In genomic region chr3:114846779-114847178, GRCh38 we compare ENCODE assay signal across 1 cellular context.
TF ChIP-seq lines count a peak whose summit lies in the region.

No MANE protein-coding gene starts in this region.

TF ChIP-seq in IMR-90, 13 proteins besides CTCF, POLR2A, EP300 and RAD21:
- TF ChIP-seq MAFK (IDR thresholded peaks at IDR 0.05; ENCODE audit: low read depth, low read length), result no peak
- TF ChIP-seq SMC3 (IDR thresholded peaks at IDR 0.05; ENCODE audit: low read depth, low read length), result no peak
- TF ChIP-seq CEBPB (IDR thresholded peaks at IDR 0.05; ENCODE audit: low read depth, low read length), result no peak
- TF ChIP-seq FOS (IDR thresholded peaks at IDR 0.05; ENCODE audit: low read depth, low read length), result no peak
- TF ChIP-seq NFE2L2 (IDR thresholded peaks at IDR 0.05; ENCODE audit: low read depth, low read length), result no peak
- TF ChIP-seq BHLHE40 (IDR thresholded peaks at IDR 0.05; ENCODE audit: low read depth, low read length), result no peak
- TF ChIP-seq RFX5 (IDR thresholded peaks at IDR 0.05; ENCODE audit: low read depth, low read length), result no peak
